Comparison of ENCODE assay signal across 1 cellular context in the genomic region with DNA sequence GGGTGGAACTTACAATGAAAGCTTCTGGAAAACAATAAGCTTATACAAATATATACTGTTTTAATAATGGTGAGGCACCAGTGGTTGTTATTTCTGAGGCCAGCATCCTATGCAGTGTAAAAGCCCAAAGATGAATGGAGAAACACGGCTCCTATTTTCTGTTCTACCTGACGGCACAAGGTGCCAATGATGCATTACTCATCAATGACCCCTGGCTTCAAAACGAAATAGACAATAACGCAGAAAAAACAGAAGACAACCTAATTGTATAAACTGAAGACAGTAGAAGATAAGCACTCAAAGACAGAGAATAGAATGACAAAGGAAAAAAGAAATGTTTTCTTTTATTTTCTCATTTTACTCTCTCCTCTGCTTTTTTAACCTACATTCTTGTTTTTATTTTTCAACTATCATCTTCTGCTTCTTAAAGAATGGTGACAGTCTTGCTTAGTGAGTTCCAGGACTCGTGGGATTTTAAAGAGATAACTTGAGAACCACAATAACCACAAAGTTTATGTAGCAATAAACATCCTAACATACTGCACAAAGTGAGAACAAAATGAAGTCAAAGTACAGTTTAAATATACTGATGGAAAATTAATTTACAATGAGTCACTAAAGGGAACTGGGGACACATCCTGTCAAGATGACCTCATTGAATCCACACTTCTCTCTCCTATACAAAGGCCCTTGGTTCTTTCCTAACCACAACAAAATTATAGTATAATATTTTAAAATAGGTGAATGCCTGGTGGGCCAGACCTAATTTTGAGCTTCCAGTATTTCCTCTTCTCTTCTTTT.
TF ChIP-seq lines count a peak whose summit lies in the region.

No MANE protein-coding gene starts in this region.

TF ChIP-seq in HEK293, 187 proteins besides CTCF, POLR2A, EP300 and RAD21 (continued from another document and continues in another):
- TF ChIP-seq ZNF624 (tag by site-specific recombination; IDR thresholded peaks at IDR 0.05) (no peak), KLF7 (tag by site-specific recombination; IDR thresholded peaks at IDR 0.05; ENCODE audit: borderline replicate concordance) (no peak), ZNF658 (tag by site-specific recombination; IDR thresholded peaks at IDR 0.05) (no peak), ZNF549 (tag by site-specific recombination; IDR thresholded peaks at IDR 0.05) (no peak), ZFP3 (tag by site-specific recombination; IDR thresholded peaks at IDR 0.05; ENCODE audit: low read depth) (no peak), ZNF311 (tag by site-specific recombination; IDR thresholded peaks at IDR 0.05; ENCODE audit: borderline replicate concordance) (no peak), ZNF830 (tag by site-specific recombination; IDR thresholded peaks at IDR 0.05; ENCODE audit: low read depth) (no peak), ZFP37 (tag by site-specific recombination; IDR thresholded peaks at IDR 0.05) (no peak), ZNF239 (tag by site-specific recombination; IDR thresholded peaks at IDR 0.05) (no peak), YY1 (tag by site-specific recombination; IDR thresholded peaks at IDR 0.05) (no peak), OSR2 (tag by site-specific recombination; IDR thresholded peaks at IDR 0.05) (peak; percentile 71), ZNF114 (tag by site-specific recombination; IDR thresholded peaks at IDR 0.05) (no peak), HOXA7 (CRISPR knock-in tag; IDR thresholded peaks at IDR 0.05; ENCODE audit: borderline replicate concordance) (no peak), KLF1 (tag by site-specific recombination; IDR thresholded peaks at IDR 0.05) (no peak), ZNF354C (tag by site-specific recombination; IDR thresholded peaks at IDR 0.05; ENCODE audit: borderline replicate concordance, low read depth) (no peak), ZNF112 (tag by site-specific recombination; IDR thresholded peaks at IDR 0.05) (no peak), ZNF248 (tag by site-specific recombination; IDR thresholded peaks at IDR 0.05) (no peak), ZXDB (tag by site-specific recombination; IDR thresholded peaks at IDR 0.05) (peak; percentile 68), GLIS1 (tag by site-specific recombination; IDR thresholded peaks at IDR 0.05) (no peak), KLF16 (tag by site-specific recombination; IDR thresholded peaks at IDR 0.05) (no peak), ZNF157 (tag by site-specific recombination; IDR thresholded peaks at IDR 0.05) (no peak), ZNF121 (tag by site-specific recombination; IDR thresholded peaks at IDR 0.05) (no peak), SCRT1 (tag by site-specific recombination; IDR thresholded peaks at IDR 0.05; ENCODE audit: borderline replicate concordance) (no peak), ZNF48 (tag by site-specific recombination; IDR thresholded peaks at IDR 0.05) (no peak), ZNF571 (tag by site-specific recombination; IDR thresholded peaks at IDR 0.05) (no peak), PRDM1 (tag by site-specific recombination; IDR thresholded peaks at IDR 0.05) (no peak), ZBTB20 (tag by site-specific recombination; IDR thresholded peaks at IDR 0.05) (no peak), ZNF837 (tag by site-specific recombination; IDR thresholded peaks at IDR 0.05) (no peak), ZNF433 (tag by site-specific recombination; IDR thresholded peaks at IDR 0.05; ENCODE audit: low read depth) (no peak), ZNF843 (tag by site-specific recombination; IDR thresholded peaks at IDR 0.05) (0 out of 2 replicates have a peak, but pooled peaks have one; percentile 73), ZIC2 (tag by site-specific recombination; IDR thresholded peaks at IDR 0.05) (no peak), IKZF3 (tag by site-specific recombination; IDR thresholded peaks at IDR 0.05) (no peak), SETDB1 (IDR thresholded peaks at IDR 0.05; ENCODE audit: insufficient read length, low read length) (no peak), OVOL3 (tag by site-specific recombination; IDR thresholded peaks at IDR 0.05) (no peak), GLI4 (tag by site-specific recombination; IDR thresholded peaks at IDR 0.05) (no peak)
- TF ChIP-seq, protein P1, sequence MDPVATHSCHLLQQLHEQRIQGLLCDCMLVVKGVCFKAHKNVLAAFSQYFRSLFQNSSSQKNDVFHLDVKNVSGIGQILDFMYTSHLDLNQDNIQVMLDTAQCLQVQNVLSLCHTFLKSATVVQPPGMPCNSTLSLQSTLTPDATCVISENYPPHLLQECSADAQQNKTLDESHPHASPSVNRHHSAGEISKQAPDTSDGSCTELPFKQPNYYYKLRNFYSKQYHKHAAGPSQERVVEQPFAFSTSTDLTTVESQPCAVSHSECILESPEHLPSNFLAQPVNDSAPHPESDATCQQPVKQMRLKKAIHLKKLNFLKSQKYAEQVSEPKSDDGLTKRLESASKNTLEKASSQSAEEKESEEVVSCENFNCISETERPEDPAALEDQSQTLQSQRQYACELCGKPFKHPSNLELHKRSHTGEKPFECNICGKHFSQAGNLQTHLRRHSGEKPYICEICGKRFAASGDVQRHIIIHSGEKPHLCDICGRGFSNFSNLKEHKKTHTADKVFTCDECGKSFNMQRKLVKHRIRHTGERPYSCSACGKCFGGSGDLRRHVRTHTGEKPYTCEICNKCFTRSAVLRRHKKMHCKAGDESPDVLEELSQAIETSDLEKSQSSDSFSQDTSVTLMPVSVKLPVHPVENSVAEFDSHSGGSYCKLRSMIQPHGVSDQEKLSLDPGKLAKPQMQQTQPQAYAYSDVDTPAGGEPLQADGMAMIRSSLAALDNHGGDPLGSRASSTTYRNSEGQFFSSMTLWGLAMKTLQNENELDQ (tag by site-specific recombination; IDR thresholded peaks at IDR 0.05; ENCODE audit: low read depth): no peak
- TF ChIP-seq, protein P2, sequence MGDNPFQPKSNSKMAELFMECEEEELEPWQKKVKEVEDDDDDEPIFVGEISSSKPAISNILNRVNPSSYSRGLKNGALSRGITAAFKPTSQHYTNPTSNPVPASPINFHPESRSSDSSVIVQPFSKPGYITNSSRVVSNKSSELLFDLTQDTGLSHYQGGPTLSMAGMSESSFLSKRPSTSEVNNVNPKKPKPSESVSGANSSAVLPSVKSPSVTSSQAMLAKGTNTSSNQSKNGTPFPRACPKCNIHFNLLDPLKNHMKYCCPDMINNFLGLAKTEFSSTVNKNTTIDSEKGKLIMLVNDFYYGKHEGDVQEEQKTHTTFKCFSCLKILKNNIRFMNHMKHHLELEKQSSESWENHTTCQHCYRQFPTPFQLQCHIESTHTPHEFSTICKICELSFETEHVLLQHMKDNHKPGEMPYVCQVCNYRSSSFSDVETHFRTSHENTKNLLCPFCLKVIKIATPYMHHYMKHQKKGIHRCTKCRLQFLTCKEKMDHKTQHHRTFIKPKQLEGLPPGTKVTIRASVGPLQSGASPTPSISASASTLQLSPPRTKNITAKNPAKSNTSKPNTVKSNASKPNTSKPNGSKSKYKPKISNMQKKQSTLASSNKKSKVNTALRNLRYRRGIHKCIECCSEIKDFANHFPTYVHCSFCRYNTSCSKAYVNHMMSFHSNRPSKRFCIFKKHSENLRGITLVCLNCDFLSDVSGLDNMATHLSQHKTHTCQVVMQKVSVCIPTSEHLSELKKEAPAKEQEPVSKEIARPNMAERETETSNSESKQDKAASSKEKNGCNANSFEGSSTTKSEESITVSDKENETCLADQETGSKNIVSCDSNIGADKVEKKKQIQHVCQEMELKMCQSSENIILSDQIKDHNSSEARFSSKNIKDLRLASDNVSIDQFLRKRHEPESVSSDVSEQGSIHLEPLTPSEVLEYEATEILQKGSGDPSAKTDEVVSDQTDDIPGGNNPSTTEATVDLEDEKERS (tag by site-specific recombination; IDR thresholded peaks at IDR 0.05): no peak
- TF ChIP-seq, protein P3, sequence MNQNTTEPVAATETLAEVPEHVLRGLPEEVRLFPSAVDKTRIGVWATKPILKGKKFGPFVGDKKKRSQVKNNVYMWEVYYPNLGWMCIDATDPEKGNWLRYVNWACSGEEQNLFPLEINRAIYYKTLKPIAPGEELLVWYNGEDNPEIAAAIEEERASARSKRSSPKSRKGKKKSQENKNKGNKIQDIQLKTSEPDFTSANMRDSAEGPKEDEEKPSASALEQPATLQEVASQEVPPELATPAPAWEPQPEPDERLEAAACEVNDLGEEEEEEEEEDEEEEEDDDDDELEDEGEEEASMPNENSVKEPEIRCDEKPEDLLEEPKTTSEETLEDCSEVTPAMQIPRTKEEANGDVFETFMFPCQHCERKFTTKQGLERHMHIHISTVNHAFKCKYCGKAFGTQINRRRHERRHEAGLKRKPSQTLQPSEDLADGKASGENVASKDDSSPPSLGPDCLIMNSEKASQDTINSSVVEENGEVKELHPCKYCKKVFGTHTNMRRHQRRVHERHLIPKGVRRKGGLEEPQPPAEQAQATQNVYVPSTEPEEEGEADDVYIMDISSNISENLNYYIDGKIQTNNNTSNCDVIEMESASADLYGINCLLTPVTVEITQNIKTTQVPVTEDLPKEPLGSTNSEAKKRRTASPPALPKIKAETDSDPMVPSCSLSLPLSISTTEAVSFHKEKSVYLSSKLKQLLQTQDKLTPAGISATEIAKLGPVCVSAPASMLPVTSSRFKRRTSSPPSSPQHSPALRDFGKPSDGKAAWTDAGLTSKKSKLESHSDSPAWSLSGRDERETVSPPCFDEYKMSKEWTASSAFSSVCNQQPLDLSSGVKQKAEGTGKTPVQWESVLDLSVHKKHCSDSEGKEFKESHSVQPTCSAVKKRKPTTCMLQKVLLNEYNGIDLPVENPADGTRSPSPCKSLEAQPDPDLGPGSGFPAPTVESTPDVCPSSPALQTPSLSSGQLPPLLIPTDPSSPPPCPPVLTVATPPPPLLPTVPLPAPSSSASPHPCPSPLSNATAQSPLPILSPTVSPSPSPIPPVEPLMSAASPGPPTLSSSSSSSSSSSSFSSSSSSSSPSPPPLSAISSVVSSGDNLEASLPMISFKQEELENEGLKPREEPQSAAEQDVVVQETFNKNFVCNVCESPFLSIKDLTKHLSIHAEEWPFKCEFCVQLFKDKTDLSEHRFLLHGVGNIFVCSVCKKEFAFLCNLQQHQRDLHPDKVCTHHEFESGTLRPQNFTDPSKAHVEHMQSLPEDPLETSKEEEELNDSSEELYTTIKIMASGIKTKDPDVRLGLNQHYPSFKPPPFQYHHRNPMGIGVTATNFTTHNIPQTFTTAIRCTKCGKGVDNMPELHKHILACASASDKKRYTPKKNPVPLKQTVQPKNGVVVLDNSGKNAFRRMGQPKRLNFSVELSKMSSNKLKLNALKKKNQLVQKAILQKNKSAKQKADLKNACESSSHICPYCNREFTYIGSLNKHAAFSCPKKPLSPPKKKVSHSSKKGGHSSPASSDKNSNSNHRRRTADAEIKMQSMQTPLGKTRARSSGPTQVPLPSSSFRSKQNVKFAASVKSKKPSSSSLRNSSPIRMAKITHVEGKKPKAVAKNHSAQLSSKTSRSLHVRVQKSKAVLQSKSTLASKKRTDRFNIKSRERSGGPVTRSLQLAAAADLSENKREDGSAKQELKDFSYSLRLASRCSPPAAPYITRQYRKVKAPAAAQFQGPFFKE (tag by site-specific recombination; IDR thresholded peaks at IDR 0.05; ENCODE audit: borderline replicate concordance): no peak
- TF ChIP-seq, protein P4, sequence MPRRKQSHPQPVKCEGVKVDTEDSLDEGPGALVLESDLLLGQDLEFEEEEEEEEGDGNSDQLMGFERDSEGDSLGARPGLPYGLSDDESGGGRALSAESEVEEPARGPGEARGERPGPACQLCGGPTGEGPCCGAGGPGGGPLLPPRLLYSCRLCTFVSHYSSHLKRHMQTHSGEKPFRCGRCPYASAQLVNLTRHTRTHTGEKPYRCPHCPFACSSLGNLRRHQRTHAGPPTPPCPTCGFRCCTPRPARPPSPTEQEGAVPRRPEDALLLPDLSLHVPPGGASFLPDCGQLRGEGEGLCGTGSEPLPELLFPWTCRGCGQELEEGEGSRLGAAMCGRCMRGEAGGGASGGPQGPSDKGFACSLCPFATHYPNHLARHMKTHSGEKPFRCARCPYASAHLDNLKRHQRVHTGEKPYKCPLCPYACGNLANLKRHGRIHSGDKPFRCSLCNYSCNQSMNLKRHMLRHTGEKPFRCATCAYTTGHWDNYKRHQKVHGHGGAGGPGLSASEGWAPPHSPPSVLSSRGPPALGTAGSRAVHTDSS (tag by site-specific recombination; IDR thresholded peaks at IDR 0.05): no peak
- TF ChIP-seq, protein P5, sequence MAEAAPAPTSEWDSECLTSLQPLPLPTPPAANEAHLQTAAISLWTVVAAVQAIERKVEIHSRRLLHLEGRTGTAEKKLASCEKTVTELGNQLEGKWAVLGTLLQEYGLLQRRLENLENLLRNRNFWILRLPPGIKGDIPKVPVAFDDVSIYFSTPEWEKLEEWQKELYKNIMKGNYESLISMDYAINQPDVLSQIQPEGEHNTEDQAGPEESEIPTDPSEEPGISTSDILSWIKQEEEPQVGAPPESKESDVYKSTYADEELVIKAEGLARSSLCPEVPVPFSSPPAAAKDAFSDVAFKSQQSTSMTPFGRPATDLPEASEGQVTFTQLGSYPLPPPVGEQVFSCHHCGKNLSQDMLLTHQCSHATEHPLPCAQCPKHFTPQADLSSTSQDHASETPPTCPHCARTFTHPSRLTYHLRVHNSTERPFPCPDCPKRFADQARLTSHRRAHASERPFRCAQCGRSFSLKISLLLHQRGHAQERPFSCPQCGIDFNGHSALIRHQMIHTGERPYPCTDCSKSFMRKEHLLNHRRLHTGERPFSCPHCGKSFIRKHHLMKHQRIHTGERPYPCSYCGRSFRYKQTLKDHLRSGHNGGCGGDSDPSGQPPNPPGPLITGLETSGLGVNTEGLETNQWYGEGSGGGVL (tag by site-specific recombination; IDR thresholded peaks at IDR 0.05): no peak
- TF ChIP-seq, protein P6, sequence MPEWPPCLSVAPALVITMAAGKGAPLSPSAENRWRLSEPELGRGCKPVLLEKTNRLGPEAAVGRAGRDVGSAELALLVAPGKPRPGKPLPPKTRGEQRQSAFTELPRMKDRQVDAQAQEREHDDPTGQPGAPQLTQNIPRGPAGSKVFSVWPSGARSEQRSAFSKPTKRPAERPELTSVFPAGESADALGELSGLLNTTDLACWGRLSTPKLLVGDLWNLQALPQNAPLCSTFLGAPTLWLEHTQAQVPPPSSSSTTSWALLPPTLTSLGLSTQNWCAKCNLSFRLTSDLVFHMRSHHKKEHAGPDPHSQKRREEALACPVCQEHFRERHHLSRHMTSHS (tag by site-specific recombination; IDR thresholded peaks at IDR 0.05): no peak
- TF ChIP-seq, protein P7, sequence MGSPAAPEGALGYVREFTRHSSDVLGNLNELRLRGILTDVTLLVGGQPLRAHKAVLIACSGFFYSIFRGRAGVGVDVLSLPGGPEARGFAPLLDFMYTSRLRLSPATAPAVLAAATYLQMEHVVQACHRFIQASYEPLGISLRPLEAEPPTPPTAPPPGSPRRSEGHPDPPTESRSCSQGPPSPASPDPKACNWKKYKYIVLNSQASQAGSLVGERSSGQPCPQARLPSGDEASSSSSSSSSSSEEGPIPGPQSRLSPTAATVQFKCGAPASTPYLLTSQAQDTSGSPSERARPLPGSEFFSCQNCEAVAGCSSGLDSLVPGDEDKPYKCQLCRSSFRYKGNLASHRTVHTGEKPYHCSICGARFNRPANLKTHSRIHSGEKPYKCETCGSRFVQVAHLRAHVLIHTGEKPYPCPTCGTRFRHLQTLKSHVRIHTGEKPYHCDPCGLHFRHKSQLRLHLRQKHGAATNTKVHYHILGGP (tag by site-specific recombination; IDR thresholded peaks at IDR 0.05): no peak
- TF ChIP-seq, protein P8, sequence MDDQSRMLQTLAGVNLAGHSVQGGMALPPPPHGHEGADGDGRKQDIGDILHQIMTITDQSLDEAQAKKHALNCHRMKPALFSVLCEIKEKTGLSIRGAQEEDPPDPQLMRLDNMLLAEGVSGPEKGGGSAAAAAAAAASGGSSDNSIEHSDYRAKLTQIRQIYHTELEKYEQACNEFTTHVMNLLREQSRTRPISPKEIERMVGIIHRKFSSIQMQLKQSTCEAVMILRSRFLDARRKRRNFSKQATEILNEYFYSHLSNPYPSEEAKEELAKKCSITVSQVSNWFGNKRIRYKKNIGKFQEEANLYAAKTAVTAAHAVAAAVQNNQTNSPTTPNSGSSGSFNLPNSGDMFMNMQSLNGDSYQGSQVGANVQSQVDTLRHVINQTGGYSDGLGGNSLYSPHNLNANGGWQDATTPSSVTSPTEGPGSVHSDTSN (CRISPR knock-in tag; IDR thresholded peaks at IDR 0.05): no peak
